8 cellular contexts compared by ENCODE assay signal in genomic region chr7:150368098-150368883, GRCh38. TPM values are rescaled to one million over a fixed set of nuclear protein-coding genes. Genes with fewer than 3 reads are reported as not detected.
DNase-seq lines count a peak whose midpoint lies in the region; ATAC-seq, FAIRE-seq and TF ChIP-seq lines count a peak whose summit lies in the region.

Gene REPIN1, plus strand, starts transcription at chr7:150368822. Its CDS starts 890 bp downstream, at chr7:150369712.

- TF ChIP-seq POLR2A in GM12891 (IDR thresholded peaks at IDR 0.05; ENCODE audit: low read depth, low read length), result no peak

- DNase-seq in GM12891 (ENCODE audit: insufficient read length, low spot score), result peak; percentile 79
- peak; percentile 64 for DNase-seq in NCI-H1417 treated with DMSO at 0.1 percent for 48 hours (lab: John Stamatoyannopoulos, UW)
- peak; percentile 94 for DNase-seq in right atrium auricular region (ENCODE audit: low spot score)
- peak; percentile 71 for DNase-seq in pulmonary artery endothelial cell (ENCODE audit: low read depth, low spot score)

- H3K4me1 ChIP-seq in right atrium auricular region (peaks cover 0 to 37% of the 10 kb centered on the region in 2 donors), urinary bladder (ENCODE audit: insufficient read depth) (peaks cover 2% of the 10 kb centered on the region)

- H3K27me3 ChIP-seq in right atrium auricular region, result no peaks in the 10 kb centered on the region

- TF ChIP-seq CTCF in right atrium auricular region (IDR thresholded peaks at IDR 0.05), result no peak

- H3K9me3 ChIP-seq in right atrium auricular region, result no peaks in the 10 kb centered on the region

- H3K27ac ChIP-seq in angular gyrus (ENCODE audit: low read depth, low read length), result peak within 1 kb of the TSS; percentile 94
- peak within 1 kb of the TSS; percentile 91 to 98 for H3K27ac ChIP-seq in right atrium auricular region
- H3K27ac ChIP-seq in urinary bladder (ENCODE audit: low read depth), result peak within 1 kb of the TSS; percentile 92

- H3K4me3 ChIP-seq in right atrium auricular region (peak within 1 kb of the TSS; percentile 62 to 70), urinary bladder (ENCODE audit: low read depth, low read length) (peak within 1 kb of the TSS; percentile 86)

- peak; percentile 81 for FAIRE-seq in GM12891 (lab: Jason Lieb, UNC)

- intact Hi-C loops in T-helper 2 cell treated with Interferon-gamma antibody and Interleukin-4, amounts not matched to agents 100 ng/mL and 5 ng/mL, for 36 hours (cut with micrococcal nuclease), result loop anchor here (1.0 to 2.0 kb wide), 3 partner anchors 11 to 45 kb away; partner anchors contain the start of genes ACTR3C and LRRC61

- peak; percentile 55 for ATAC-seq in HG02678 (IDR thresholded peaks at IDR 0.05; ENCODE audit: unreplicated experiment)

- H3K36me3 ChIP-seq in right atrium auricular region, result peaks cover 33% of the 10 kb centered on the region
- no peaks in the 10 kb centered on the region for H3K36me3 ChIP-seq in urinary bladder (ENCODE audit: insufficient read depth)

- WGBS in urinary bladder, result under 1% methylated on average over 85 of the region's 85 CpGs

TF ChIP-seq in GM12891, 5 proteins besides CTCF, POLR2A, EP300 and RAD21:
- TF ChIP-seq SPI1 (IDR thresholded peaks at IDR 0.05; ENCODE audit: low read depth, low read length), result no peak
- TF ChIP-seq TAF1 (IDR thresholded peaks at IDR 0.05; ENCODE audit: low read depth, low read length), result no peak; the same call in none of the 2 replicates
- TF ChIP-seq POU2F2 (IDR thresholded peaks at IDR 0.05; ENCODE audit: low read depth, low read length), result no peak
- peak; percentile 32; the same call in 1 of the 2 replicates for TF ChIP-seq POLR2AphosphoS5 (IDR thresholded peaks at IDR 0.05; ENCODE audit: low read depth, low read length)
- peak; percentile 24 for TF ChIP-seq PAX5 (IDR thresholded peaks at IDR 0.05; ENCODE audit: insufficient read depth, low read length, severe bottlenecking)

RNA-seq across cellular contexts. Expression of gene REPIN1, which starts in this region (rescaled TPM):
- polyA plus RNA-seq in GM12891 (2012; ENCODE audit: low read depth, missing spikeins), result 94.0 TPM
- total RNA-seq in T-helper 2 cell treated with Interferon-gamma antibody and Interleukin-4, amounts not matched to agents 100 ng/mL and 5 ng/mL, for 36 hours, result 58.2 and 59.1 TPM in 2 replicates
- total RNA-seq in right atrium auricular region, result 100 to 1,000 TPM in 1 of 2 donors, 10 to 100 TPM in 1; 100.0 to 110 TPM
- 72.8 and 72.9 TPM in 2 replicates for total RNA-seq in pulmonary artery endothelial cell
- total RNA-seq in urinary bladder, result 25.2 TPM
- 76.7 TPM for polyA plus RNA-seq in urinary bladder

Comparison
In these comparisons a context has a peak if more than half of its experiments do, and no peak if none do; other contexts are left out.
1. Peak in every context shown above with its lines: DNase-seq, ATAC-seq, H3K4me3 ChIP-seq and H3K27ac ChIP-seq.